ENCODE assay signal across 22 cellular contexts in the genomic region with DNA sequence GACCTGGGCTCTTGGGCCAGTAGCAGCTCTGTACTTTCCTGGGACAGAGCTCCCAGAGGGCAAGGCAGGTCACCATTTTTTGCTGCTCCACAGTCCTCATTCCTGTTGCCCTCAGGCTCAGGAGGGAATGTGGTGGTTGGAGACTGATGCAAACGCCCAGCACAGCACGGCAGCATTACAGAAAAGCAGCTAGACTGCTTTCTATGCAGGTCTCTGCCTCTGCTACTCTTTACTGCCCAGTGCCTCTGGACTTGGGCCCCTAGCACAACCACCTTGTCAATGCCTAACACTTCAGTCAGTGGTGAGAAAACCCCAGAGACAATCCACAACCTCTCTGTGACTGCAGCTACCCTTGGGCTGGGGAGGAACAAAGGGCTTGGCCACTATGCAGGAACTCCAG.
"Had no signal": no experiment of that assay in that cellular context is flagged by ENCODE, and none has a peak within 500 bp of the region (broad histone marks: within the 10 kb centered on the region; RNA-seq: fewer than 3 reads in every experiment).

No MANE protein-coding gene starts in this region.

- FAIRE-seq: HTR-8/SVneo, RCC 7860 had no signal

- H3K27me3 ChIP-seq: MG63, SJSA1 had no signal

- H3K4me3 ChIP-seq: MG63, SJSA1, SK-N-MC had no signal

- H3K27ac ChIP-seq: HL-60, SJSA1, SK-N-MC had no signal

- H3K36me3 ChIP-seq: MG63, SJSA1 had no signal

- H3K9me3 ChIP-seq: MG63 had no signal

- DNase-seq: KBM-7, MG63, NCI-H1092, NCI-H1105 treated with DMSO at 0.1 percent for 48 hours, NCI-H1417 treated with DMSO at 0.1 percent for 48 hours, NCI-H146, NCI-H1694 treated with DMSO at 0.1 percent for 48 hours, NCI-H1930, NCI-H2081, NCI-H2171, NCI-H226, NCI-H446, NCI-H510A, NCI-H524 treated with DMSO at 0.1 percent for 48 hours, NCI-H774, RPMI8226, SIG-M5 had no signal

- H3K4me1 ChIP-seq: SJSA1 had no signal
